ENCODE assay signal across 25 cellular contexts in the genomic region with DNA sequence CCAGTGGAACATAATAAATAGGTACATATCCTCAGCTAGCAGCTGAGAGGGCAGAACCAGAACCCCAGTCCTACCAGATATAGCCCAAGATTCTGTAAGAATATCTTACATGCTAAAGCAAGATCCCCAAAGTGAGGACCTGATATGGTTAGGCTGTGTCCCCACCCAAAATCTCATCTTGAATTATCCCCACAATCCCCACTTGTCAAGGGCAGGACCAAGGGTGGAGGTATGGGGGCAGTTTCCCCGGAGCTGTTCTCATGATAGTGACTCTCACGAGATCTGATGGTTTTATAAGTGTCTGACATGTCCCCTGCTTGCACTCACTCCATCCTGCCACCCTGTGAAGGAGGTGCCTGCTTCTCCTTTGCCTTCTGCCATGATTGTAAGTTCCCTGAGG.
"Had no signal": no experiment of that assay in that cellular context is flagged by ENCODE, and none has a peak within 500 bp of the region (broad histone marks: within the 10 kb centered on the region; RNA-seq: fewer than 3 reads in every experiment).

No MANE protein-coding gene starts in this region.

- H3K27me3 Mint-ChIP-seq: activated CD4-positive, alpha-beta memory T cell treated with anti-CD3 and anti-CD28 coated beads for 36 hours; naive B cell had no signal

- H3K9me3 Mint-ChIP-seq: activated CD4-positive, alpha-beta memory T cell treated with anti-CD3 and anti-CD28 coated beads for 36 hours; naive B cell; nephron progenitor cell had no signal

- ATAC-seq: heart right ventricle, lower lobe of right lung, upper lobe of right lung had no signal

- H3K36me3 ChIP-seq: esophagus squamous epithelium, heart right ventricle, lower lobe of right lung, neutrophil, ovary, prostate gland, suprapubic skin, tibial artery, upper lobe of right lung had no signal

- H3K4me1 ChIP-seq: esophagus squamous epithelium, heart right ventricle, lower lobe of right lung, prostate gland, suprapubic skin, tibial artery, upper lobe of right lung had no signal

- DNase-seq: activated CD4-positive, alpha-beta memory T cell treated with anti-CD3 and anti-CD28 coated beads for 36 hours; activated CD4-positive, alpha-beta T cell treated with anti-CD3 and anti-CD28 coated beads for 48 hours; activated gamma-delta T cell treated with Interleukin-2 at 50 U/mL for 16 hours; activated naive CD4-positive, alpha-beta T cell treated with anti-CD3 and anti-CD28 coated beads, Interleukin-2, amount 50 U/mL, for 16 hours; amygdala; caudate nucleus; cortex of kidney; esophagus squamous epithelium; foreskin melanocyte; heart right ventricle; lower lobe of right lung; naive B cell; nephron progenitor cell; ovary; retina; stimulated activated CD4-positive, alpha-beta T cell treated with anti-CD3 and anti-CD28 coated beads, Interleukin-1b, Interleukin-23, amount 100 ng/mL, for 48 hours; stimulated activated CD4-positive, alpha-beta T cell treated with anti-CD3 and anti-CD28 coated beads, Interleukin-4, amount 100 ng/mL, for 4 hours; stimulated activated naive CD4-positive, alpha-beta T cell; T-helper 1 cell; tibial artery; upper lobe of right lung had no signal

- H3K4me3 Mint-ChIP-seq: activated CD4-positive, alpha-beta memory T cell treated with anti-CD3 and anti-CD28 coated beads for 36 hours; naive B cell; nephron progenitor cell had no signal

- H3K27me3 ChIP-seq: esophagus squamous epithelium, heart right ventricle, ovary, suprapubic skin, tibial artery, upper lobe of right lung had no signal

- H3K36me3 Mint-ChIP-seq: activated CD4-positive, alpha-beta memory T cell treated with anti-CD3 and anti-CD28 coated beads for 36 hours had no signal

- H3K4me3 ChIP-seq: esophagus squamous epithelium, heart right ventricle, lower lobe of right lung, ovary, prostate gland, smooth muscle cell, suprapubic skin, tibial artery, upper lobe of right lung had no signal

- H3K27ac ChIP-seq: esophagus squamous epithelium, heart right ventricle, lower lobe of right lung, neutrophil, ovary, prostate gland, suprapubic skin, tibial artery, upper lobe of right lung had no signal

- H3K27ac Mint-ChIP-seq: activated CD4-positive, alpha-beta memory T cell treated with anti-CD3 and anti-CD28 coated beads for 36 hours; nephron progenitor cell had no signal

- H3K9me3 ChIP-seq: esophagus squamous epithelium, heart right ventricle, lower lobe of right lung, neutrophil, ovary, prostate gland, suprapubic skin, tibial artery, upper lobe of right lung had no signal
